15 cellular contexts compared by ENCODE assay signal in the genomic region with DNA sequence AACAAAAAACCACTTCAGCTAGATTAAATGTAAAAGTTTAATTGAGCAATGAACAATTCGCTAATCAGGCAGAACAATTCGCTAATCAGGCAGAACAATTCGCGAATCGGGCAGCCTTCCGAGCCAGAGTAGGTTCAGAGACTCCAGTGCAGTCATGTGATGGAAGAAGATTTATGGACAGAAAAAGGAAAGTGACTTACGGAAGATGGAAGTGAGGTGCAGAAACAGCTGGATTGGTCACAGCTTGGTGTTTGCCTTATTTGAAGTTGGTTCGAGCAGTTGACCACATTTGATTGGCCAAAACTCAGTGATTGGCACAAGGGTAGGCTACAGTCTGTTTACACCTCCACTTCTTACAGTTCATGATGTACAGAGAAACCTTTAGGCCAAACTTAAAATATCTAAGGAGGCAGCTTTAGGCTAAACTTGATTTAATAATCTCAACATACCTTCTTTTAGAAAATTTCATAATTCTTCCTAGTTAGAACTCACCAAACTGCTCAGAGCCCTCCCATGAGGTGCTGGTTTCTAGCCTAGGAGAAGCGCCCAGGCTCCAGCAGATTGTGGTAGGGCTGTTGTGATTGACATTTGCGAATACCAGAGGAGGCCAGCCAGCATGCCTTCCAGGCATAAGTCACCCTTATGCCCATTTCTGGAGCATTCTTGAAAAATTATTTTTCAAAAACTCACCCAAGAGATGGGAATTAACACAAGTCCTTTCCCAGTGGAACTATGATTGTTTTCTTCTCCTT. TPM values are rescaled to one million over a fixed set of nuclear protein-coding genes. Genes with fewer than 3 reads are reported as not detected.
DNase-seq lines count a peak whose midpoint lies in the region; ATAC-seq and TF ChIP-seq lines count a peak whose summit lies in the region.
"Had no signal": no experiment of that assay in that cellular context is flagged by ENCODE, and none has a peak within 500 bp of the region (broad histone marks: within the 10 kb centered on the region; RNA-seq: fewer than 3 reads in every experiment).

No MANE protein-coding gene starts in this region.

- H3K27ac ChIP-seq in GM23248, result peak overlapping the region; percentile 55
- no peak overlapping the region for H3K27ac ChIP-seq in foreskin keratinocyte
- H3K27ac ChIP-seq in skeletal muscle tissue (ENCODE audit: low read depth, low read length), result peak overlapping the region; percentile 65
- H3K27ac ChIP-seq in hepatocyte, result no peak overlapping the region
- H3K27ac ChIP-seq: WERI-Rb-1 had no signal

- no peaks in the 10 kb centered on the region for H3K27me3 ChIP-seq in GM23248 (replicated peaks; ENCODE audit: insufficient read depth)
- H3K27me3 ChIP-seq in foreskin keratinocyte, result peaks cover 29% of the 10 kb centered on the region
- peaks cover 0 to 10% (median 0%) of the 10 kb centered on the region in 3 donors for H3K27me3 ChIP-seq in skeletal muscle tissue (ENCODE audit: control insufficient read depth in 3 of 3, insufficient read depth in 3 of 3, low read length in 3 of 3)
- H3K27me3 ChIP-seq in hepatocyte, result peaks cover 7% of the 10 kb centered on the region

- H3K79me2 ChIP-seq in GM23248 (ENCODE audit: insufficient read depth) (no peaks in the 10 kb centered on the region), hepatocyte (no peaks in the 10 kb centered on the region)

- in situ Hi-C loops in GM23248 (cut with MboI), result no loop called here

- H3K9me3 ChIP-seq in GM23248 (ENCODE audit: low read depth) (no peaks in the 10 kb centered on the region), skeletal muscle tissue (ENCODE audit: control insufficient read depth in 3 of 3, low read length in 3 of 3) (no peaks in the 10 kb centered on the region), hepatocyte (ENCODE audit: low read depth) (no peaks in the 10 kb centered on the region)

- peaks cover 22% of the 10 kb centered on the region for H3F3A ChIP-seq in GM23248 (ENCODE audit: insufficient read depth)

- no peak overlapping the region for H3K4me3 ChIP-seq in GM23248
- H3K4me3 ChIP-seq in skeletal muscle tissue (ENCODE audit: low read length in 3 of 3), result no peak overlapping the region
- H3K4me3 ChIP-seq in hepatocyte, result no peak overlapping the region

- H4K20me1 ChIP-seq in GM23248 (ENCODE audit: insufficient read depth) (no peaks in the 10 kb centered on the region), hepatocyte (ENCODE audit: insufficient read depth, poor library complexity, severe bottlenecking) (no peaks in the 10 kb centered on the region)

- peak; percentile 67 for DNase-seq in GM23248
- peak; percentile 32 to 69 for DNase-seq in foreskin keratinocyte
- no peak for DNase-seq in NCI-H1048 (lab: John Stamatoyannopoulos, UW)
- no peak for DNase-seq in hepatocyte (ENCODE audit: low spot score)
- DNase-seq in hypothalamus (lab: John Stamatoyannopoulos, UW), result no peak
- DNase-seq: activated CD8-positive, alpha-beta memory T cell treated with anti-CD3 and anti-CD28 coated beads, Interleukin-2, amount 50 U/mL, for 48 hours; CD8-positive, alpha-beta T cell; KBM-7; naive B cell; SIG-M5; stimulated activated CD8-positive, alpha-beta memory T cell treated with anti-CD3 and anti-CD28 coated beads, Interleukin-4, amount 100 ng/mL, for 48 hours; WERI-Rb-1 had no signal

- no peak overlapping the region for H2AFZ ChIP-seq in GM23248
- no peak overlapping the region for H2AFZ ChIP-seq in hepatocyte

- H3K9ac ChIP-seq in GM23248 (no peak overlapping the region), skeletal muscle tissue (ENCODE audit: low read depth in 1 of 3, low read length in 3 of 3) (no peak overlapping the region)

- H3K36me3 ChIP-seq in GM23248 (ENCODE audit: low read depth), result no peaks in the 10 kb centered on the region
- H3K36me3 ChIP-seq in skeletal muscle tissue (ENCODE audit: control insufficient read depth in 3 of 3, insufficient read depth in 3 of 3, low read length in 3 of 3), result no peaks in the 10 kb centered on the region
- no peaks in the 10 kb centered on the region for H3K36me3 ChIP-seq in hepatocyte (replicated peaks; ENCODE audit: insufficient read depth, low read depth)
- H3K36me3 ChIP-seq: WERI-Rb-1 had no signal

- WGBS in GM23248 (ENCODE audit: low coverage in 1 of 2, low lambda C conversion rate in 2 of 2, missing lambda C conversion rate in 2 of 2), 2 experiments, result 51 to 52% methylated on average over 10 of the region's 10 CpGs
- WGBS in hepatocyte (ENCODE audit: low lambda C conversion rate, missing lambda C conversion rate), result 75% methylated on average over 10 of the region's 10 CpGs

- peaks cover 25% of the 10 kb centered on the region for H3K4me1 ChIP-seq in GM23248 (ENCODE audit: insufficient read depth)
- no peaks in the 10 kb centered on the region for H3K4me1 ChIP-seq in foreskin keratinocyte
- peaks cover 16 to 35% (median 29%) of the 10 kb centered on the region in 3 donors for H3K4me1 ChIP-seq in skeletal muscle tissue (ENCODE audit: control insufficient read depth in 3 of 3, insufficient read depth in 3 of 3, low read length in 3 of 3)
- H3K4me1 ChIP-seq in hepatocyte (ENCODE audit: insufficient read depth), result peaks cover 6% of the 10 kb centered on the region

- TF ChIP-seq CTCF in foreskin keratinocyte (conservative IDR thresholded peaks at IDR 0.05) (no peak), hepatocyte (IDR thresholded peaks at IDR 0.05; ENCODE audit: poor library complexity) (no peak)

- H3K4me2 ChIP-seq in GM23248 (ENCODE audit: unreplicated experiment) (peak overlapping the region; percentile 55), hepatocyte (no peak overlapping the region)

- ATAC-seq in SK-N-SH treated with all-trans-retinoic acid at 6 μM for 48 hours (peak; percentile 71), foreskin keratinocyte (peak; percentile 50), GM21528 (IDR thresholded peaks at IDR 0.05; ENCODE audit: low FRiP score, unreplicated experiment) (no peak)
- ATAC-seq: CD8-positive, alpha-beta T cell had no signal

- H3K9me2 ChIP-seq in GM23248 (ENCODE audit: insufficient read depth), result no peaks in the 10 kb centered on the region
- H3K9me2 ChIP-seq in hepatocyte (replicated peaks; ENCODE audit: insufficient read depth), result no peaks in the 10 kb centered on the region

TF ChIP-seq in SK-N-SH treated with all-trans-retinoic acid at 6 μM for 48 hours, 23 proteins besides CTCF, POLR2A, EP300 and RAD21:
- no peak for TF ChIP-seq CREB5 (CRISPR knock-in tag; IDR thresholded peaks at IDR 0.05; ENCODE audit: low read depth)

RNA-seq across cellular contexts. Expression of gene KCNC4, which starts 22.8 kb away (rescaled TPM):
- total RNA-seq in GM23248 (2014; rRNA removed; shearing (Covaris generic)), result 12.1 and 29.3 TPM in 2 replicates
- polyA plus RNA-seq in GM23248 (2016; fragmentation: Nextera tagmentation; extraction: Ambion mirVana) (8.0 and 8.9 TPM in 2 replicates), foreskin keratinocyte (1.5 and 1.7 TPM in 2 replicates), hepatocyte (4.6 and 4.8 TPM in 2 replicates)
- total RNA-seq in foreskin keratinocyte (1.8 and 1.9 TPM in 2 replicates), skeletal muscle tissue (1.6 TPM), hepatocyte (1.3 and 2.1 TPM in 2 replicates)

RNA-seq across cellular contexts. Expression of gene SLC6A17, which starts 37.0 kb away (rescaled TPM):
- 0.76 and 2.4 TPM in 2 replicates for total RNA-seq in GM23248 (2014; rRNA removed; shearing (Covaris generic))
- polyA plus RNA-seq in GM23248 (2016; fragmentation: Nextera tagmentation; extraction: Ambion mirVana), result 0.34 and 0.45 TPM in 2 replicates
- total RNA-seq in foreskin keratinocyte, result 0.03 and 0.07 TPM in 2 replicates
- 0.01 and 0.02 TPM in 2 replicates for polyA plus RNA-seq in foreskin keratinocyte
- 0.52 TPM for total RNA-seq in skeletal muscle tissue
- total RNA-seq in hepatocyte, result 0.04 and 0.63 TPM in 2 replicates
- 0.17 and 0.36 TPM in 2 replicates for polyA plus RNA-seq in hepatocyte
- total RNA-seq: CD8-positive, alpha-beta T cell had no signal

Comparison
In these comparisons a context has a peak if more than half of its experiments do, and no peak if none do; other contexts are left out.
1. DNase-seq: peak in GM23248 (single experiment) and foreskin keratinocyte (2 of 2); none in NCI-H1048 (single experiment), hepatocyte (single experiment) and hypothalamus (0 of 51).
2. H3K27ac ChIP-seq: peak in GM23248 (single experiment) and skeletal muscle tissue (single experiment); none in foreskin keratinocyte (single experiment) and hepatocyte (single experiment).